Comparison of ENCODE assay signal across 2 cellular contexts in the genomic region with DNA sequence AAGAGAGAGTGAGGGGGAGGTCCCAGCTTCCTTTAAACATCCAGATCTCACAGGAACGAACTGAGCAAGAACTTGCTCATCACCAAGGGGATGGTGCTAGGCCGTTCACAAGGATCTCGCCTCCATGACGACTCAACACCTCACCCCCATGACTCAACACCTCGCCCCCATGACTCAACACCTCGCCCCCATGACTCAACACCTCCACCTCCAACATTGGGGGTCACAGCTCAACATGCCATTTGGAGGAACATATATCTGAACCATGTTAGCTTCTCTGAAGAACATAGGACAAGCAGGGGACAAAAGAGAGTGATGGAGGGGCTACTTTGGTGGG.
TF ChIP-seq lines count a peak whose summit lies in the region.

No MANE protein-coding gene starts in this region.

TF ChIP-seq in A549, 52 proteins besides CTCF, POLR2A, EP300 and RAD21:
- TF ChIP-seq FOSL2 (IDR thresholded peaks at IDR 0.05) (no peak), FOSL2 (CRISPR knock-in tag; IDR thresholded peaks at IDR 0.05) (peak; percentile 11; the same call in 1 of the 2 replicates), EHF (CRISPR knock-in tag; IDR thresholded peaks at IDR 0.05) (no peak)

TF ChIP-seq in H1, 55 proteins besides CTCF, POLR2A, EP300 and RAD21:
- TF ChIP-seq JUN (IDR thresholded peaks at IDR 0.05; ENCODE audit: low read depth, low read length) (no peak), BACH1 (IDR thresholded peaks at IDR 0.05; ENCODE audit: low read length) (peak; percentile 32; the same call in 1 of the 2 replicates)
TF ChIP-seq in H1: peak in this region for 1.
